In genomic region chr17:46976626-46977270, GRCh38 we compare ENCODE assay signal across 1 cellular context.
A peak's percentile ranks its signal among the peaks of the same experiment; 100 is the strongest.
TF ChIP-seq lines count a peak whose summit lies in the region.

No MANE protein-coding gene starts in this region.

TF ChIP-seq in K562, 482 proteins besides CTCF, POLR2A, EP300 and RAD21 (continued from another document and continues in another):
- TF ChIP-seq MNT (conservative IDR thresholded peaks at IDR 0.05) (no peak), SRF (CRISPR knock-in tag; IDR thresholded peaks at IDR 0.05) (no peak), ZNF23 (CRISPR knock-in tag; IDR thresholded peaks at IDR 0.05) (no peak), ETS2 (tag; IDR thresholded peaks at IDR 0.05; ENCODE audit: borderline replicate concordance, poor library complexity, severe bottlenecking) (no peak), ZNF212 (CRISPR knock-in tag; IDR thresholded peaks at IDR 0.05) (no peak), MCM7 (IDR thresholded peaks at IDR 0.05) (no peak), WHSC1 (IDR thresholded peaks at IDR 0.05; ENCODE audit: low read length) (no peak), BCLAF1 (IDR thresholded peaks at IDR 0.05; ENCODE audit: borderline replicate concordance in 1 of 2, control insufficient read depth in 1 of 2, low read depth in 2 of 2, low read length in 1 of 2) (no peak), DNMT1 (IDR thresholded peaks at IDR 0.05) (no peak), THAP12 (CRISPR knock-in tag; IDR thresholded peaks at IDR 0.05) (no peak), RNF219 (CRISPR knock-in tag; IDR thresholded peaks at IDR 0.05) (no peak), ZBTB26 (CRISPR knock-in tag; IDR thresholded peaks at IDR 0.05) (no peak), HOMEZ (CRISPR knock-in tag; IDR thresholded peaks at IDR 0.05) (no peak), BACH1 (tag; IDR thresholded peaks at IDR 0.05) (no peak), YY1 (IDR thresholded peaks at IDR 0.05; ENCODE audit: borderline replicate concordance in 1 of 3, control insufficient read depth in 1 of 3, extremely low read depth in 1 of 3, insufficient read depth in 3 of 3, insufficient read length in 1 of 3, insufficient replicate concordance in 2 of 3, low read depth in 1 of 3, low read length in 2 of 3) (peak in 1 of 3 experiments; percentile 16), HDAC3 (IDR thresholded peaks at IDR 0.05; ENCODE audit: borderline replicate concordance, partially characterized antibody) (no peak), KDM5B (IDR thresholded peaks at IDR 0.05; ENCODE audit: insufficient replicate concordance, low read depth, low read length) (peak; percentile 29), ZNF140 (CRISPR knock-in tag; IDR thresholded peaks at IDR 0.05) (no peak), HMG20B (CRISPR knock-in tag; IDR thresholded peaks at IDR 0.05) (no peak), KAT7 (CRISPR knock-in tag; IDR thresholded peaks at IDR 0.05; ENCODE audit: borderline replicate concordance) (no peak), MTA2 (IDR thresholded peaks at IDR 0.05; ENCODE audit: low read depth) (no peak), PTBP1 (IDR thresholded peaks at IDR 0.05; ENCODE audit: low read depth, low read length) (no peak), ZKSCAN8 (CRISPR knock-in tag; IDR thresholded peaks at IDR 0.05) (no peak), KDM1A (IDR thresholded peaks at IDR 0.05) (peak; percentile 17 to 33; a peak in 1 of 4 replicates), RFX7 (CRISPR knock-in tag; IDR thresholded peaks at IDR 0.05) (no peak), HES1 (IDR thresholded peaks at IDR 0.05; ENCODE audit: low read depth) (no peak), DIDO1 (tag; IDR thresholded peaks at IDR 0.05; ENCODE audit: low read depth) (no peak), ZNF12 (CRISPR knock-in tag; IDR thresholded peaks at IDR 0.05) (no peak), HMGN3 (IDR thresholded peaks at IDR 0.05; ENCODE audit: borderline replicate concordance, extremely low read depth, insufficient read length, low read depth, low read length) (no peak), PHF8 (IDR thresholded peaks at IDR 0.05; ENCODE audit: borderline replicate concordance, low read length) (no peak), TAF9B (IDR thresholded peaks at IDR 0.05; ENCODE audit: partially characterized antibody) (no peak), CUX1 (CRISPR knock-in tag; IDR thresholded peaks at IDR 0.05) (no peak), PCBP1 (IDR thresholded peaks at IDR 0.05; ENCODE audit: low read depth, low read length, poor library complexity, severe bottlenecking) (no peak), NCOA1 (IDR thresholded peaks at IDR 0.05; ENCODE audit: low read depth) (peak; percentile 30; the same call in 1 of the 2 replicates), SP1 (CRISPR knock-in tag; IDR thresholded peaks at IDR 0.05) (no peak), PCBP2 (IDR thresholded peaks at IDR 0.05; ENCODE audit: low read depth, low read length, poor library complexity, severe bottlenecking) (no peak), ZNF512 (tag; IDR thresholded peaks at IDR 0.05) (no peak), ZNF124 (CRISPR knock-in tag; IDR thresholded peaks at IDR 0.05) (no peak)
- TF ChIP-seq, protein P1, sequence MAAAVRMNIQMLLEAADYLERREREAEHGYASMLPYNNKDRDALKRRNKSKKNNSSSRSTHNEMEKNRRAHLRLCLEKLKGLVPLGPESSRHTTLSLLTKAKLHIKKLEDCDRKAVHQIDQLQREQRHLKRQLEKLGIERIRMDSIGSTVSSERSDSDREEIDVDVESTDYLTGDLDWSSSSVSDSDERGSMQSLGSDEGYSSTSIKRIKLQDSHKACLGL (CRISPR knock-in tag; IDR thresholded peaks at IDR 0.05; ENCODE audit: borderline replicate concordance, poor library complexity, severe bottlenecking) = no peak
- TF ChIP-seq, protein P2, sequence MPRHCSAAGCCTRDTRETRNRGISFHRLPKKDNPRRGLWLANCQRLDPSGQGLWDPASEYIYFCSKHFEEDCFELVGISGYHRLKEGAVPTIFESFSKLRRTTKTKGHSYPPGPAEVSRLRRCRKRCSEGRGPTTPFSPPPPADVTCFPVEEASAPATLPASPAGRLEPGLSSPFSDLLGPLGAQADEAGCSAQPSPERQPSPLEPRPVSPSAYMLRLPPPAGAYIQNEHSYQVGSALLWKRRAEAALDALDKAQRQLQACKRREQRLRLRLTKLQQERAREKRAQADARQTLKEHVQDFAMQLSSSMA (CRISPR knock-in tag; IDR thresholded peaks at IDR 0.05) = no peak
